ENCODE assay signal across 1 cellular context in genomic region chr1:241531195-241532172, GRCh38.
TF ChIP-seq lines count a peak whose summit lies in the region.

No MANE protein-coding gene starts in this region.

TF ChIP-seq in GM12878, 131 proteins besides CTCF, POLR2A, EP300 and RAD21 (continued from another document):
- no peak for TF ChIP-seq IRF5 (IDR thresholded peaks at IDR 0.05; ENCODE audit: borderline replicate concordance)
- TF ChIP-seq IKZF1 (conservative IDR thresholded peaks at IDR 0.05) = peak; percentile 40; the same call in 1 of the 2 replicates
- TF ChIP-seq BCL11A (IDR thresholded peaks at IDR 0.05; ENCODE audit: low read depth, low read length) = no peak
